ENCODE assay signal across 8 cellular contexts in genomic region chrX:130166503-130166777, GRCh38. TPM values are rescaled to one million over a fixed set of nuclear protein-coding genes. Genes with fewer than 3 reads are reported as not detected.
DNase-seq lines count a peak whose midpoint lies in the region; ATAC-seq and TF ChIP-seq lines count a peak whose summit lies in the region.

No MANE protein-coding gene starts in this region.

- no peaks in the 10 kb centered on the region for H3K36me3 ChIP-seq in sigmoid colon

- no peak for TF ChIP-seq POLR2A in sigmoid colon (IDR thresholded peaks at IDR 0.05)

- no peak for ATAC-seq in HG03354 (IDR thresholded peaks at IDR 0.05; ENCODE audit: poor library complexity, severe bottlenecking, unreplicated experiment)

- H3K4me3 ChIP-seq in GM12875 (ENCODE audit: low read depth, low read length) (peak overlapping the region; percentile 57), fibroblast of villous mesenchyme (ENCODE audit: low read depth, low read length) (peak overlapping the region; percentile 75), sigmoid colon (peak overlapping the region; percentile 50 to 60 (median 58))

- H3K4me1 ChIP-seq in sigmoid colon, result peaks cover 2 to 24% (median 14%) of the 10 kb centered on the region in 4 donors

- 0% methylated on average over 4 of the region's 4 CpGs for WGBS in sigmoid colon, 2 donors

- DNase-seq in fibroblast of villous mesenchyme (ENCODE audit: low read depth), result no peak
- no peak for DNase-seq in sigmoid colon
- no peak for DNase-seq in stimulated activated CD4-positive, alpha-beta T cell treated with anti-CD3 and anti-CD28 coated beads, Interleukin-2, amount 100 ng/mL, for 48 hours
- no peak for DNase-seq in HT-29 (ENCODE audit: low spot score)
- no peak for DNase-seq in dedifferentiated amniotic fluid mesenchymal stem cell (ENCODE audit: extremely low spot score)

- intact Hi-C loops in sigmoid colon (cut with DNase I), result no loop called here

- H3K27ac ChIP-seq in VCaP, result peak overlapping the region; percentile 79
- H3K27ac ChIP-seq in sigmoid colon, result peak overlapping the region; percentile 85 to 92 (median 88)

- H3K27me3 ChIP-seq in sigmoid colon, result no peaks in the 10 kb centered on the region

- TF ChIP-seq EP300 in sigmoid colon (IDR thresholded peaks at IDR 0.05), result no peak

- TF ChIP-seq CTCF in GM12875 (IDR thresholded peaks at IDR 0.05; ENCODE audit: borderline replicate concordance, insufficient read depth, low read depth, low read length), result no peak
- no peak for TF ChIP-seq CTCF in VCaP (conservative IDR thresholded peaks at IDR 0.05)
- no peak for TF ChIP-seq CTCF in fibroblast of villous mesenchyme (IDR thresholded peaks at IDR 0.05; ENCODE audit: insufficient read depth, low read depth, low read length)
- TF ChIP-seq CTCF in sigmoid colon (IDR thresholded peaks at IDR 0.05), result no peak

- H3K9me3 ChIP-seq in sigmoid colon, result no peaks in the 10 kb centered on the region

RNA-seq across cellular contexts. Expression of gene AIFM1, which starts 0.8 kb away (rescaled TPM):
- total RNA-seq in fibroblast of villous mesenchyme, result 13.5 and 16.0 TPM in 2 replicates
- total RNA-seq in sigmoid colon, result 10 to 100 TPM in 3 of 4 donors, 1 to 10 TPM in 1; 9.7 to 19.8 (median 14.2) TPM
- 10 to 100 TPM; 27.0 to 55.9 (median 47.4) TPM for polyA plus RNA-seq in sigmoid colon
- total RNA-seq in HT-29 (2014; rRNA removed; shearing (Covaris generic)), result 28.4 and 39.7 TPM in 2 replicates

RNA-seq across cellular contexts. Expression of gene RAB33A, which starts 5.3 kb away (rescaled TPM):
- total RNA-seq in fibroblast of villous mesenchyme (1.3 and 3.5 TPM in 2 replicates), sigmoid colon (1 to 10 TPM in 2 of 4 donors, not detected in 2; 1.2 to 1.3 TPM)
- 1 to 10 TPM in 2 of 3 donors, not detected in 1; 1.2 to 3.8 TPM for polyA plus RNA-seq in sigmoid colon
- total RNA-seq in HT-29 (2014; rRNA removed; shearing (Covaris generic)), result not detected in 2 replicates

RNA-seq across cellular contexts. Expression of gene ELF4, which starts 56.1 kb away (rescaled TPM):
- total RNA-seq in fibroblast of villous mesenchyme, result 16.4 and 21.3 TPM in 2 replicates
- 1 to 10 TPM; 4.6 to 7.8 (median 5.2) TPM for total RNA-seq in sigmoid colon
- polyA plus RNA-seq in sigmoid colon, result 10 to 100 TPM; 19.2 to 25.9 (median 22.2) TPM
- 39.8 and 42.4 TPM in 2 replicates for total RNA-seq in HT-29 (2014; rRNA removed; shearing (Covaris generic))
